In genomic region chr4:86603486-86603885, GRCh38 we compare ENCODE assay signal across 23 cellular contexts. TPM values are rescaled to one million over a fixed set of nuclear protein-coding genes. Genes with fewer than 3 reads are reported as not detected.
"Had no signal": no experiment of that assay in that cellular context is flagged by ENCODE, and none has a peak within 500 bp of the region (broad histone marks: within the 10 kb centered on the region; RNA-seq: fewer than 3 reads in every experiment).

No MANE protein-coding gene starts in this region.

- H3K9me3 Mint-ChIP-seq: naive B cell, nephron, type B pancreatic cell had no signal

- H3K4me2 ChIP-seq: smooth muscle cell had no signal

- ATAC-seq: gastrocnemius medialis; left colon; left ventricle myocardium superior; pancreas; right cardiac atrium; stimulated activated naive CD8-positive, alpha-beta T cell treated with anti-CD3 and anti-CD28 coated beads, Interleukin-15, Interleukin-2, amounts not matched to agents 100 U/mL and 50 U/mL, for 24 hours had no signal

- H3K9me3 ChIP-seq: colonic mucosa, esophagus muscularis mucosa, gastrocnemius medialis, pancreas, suprapubic skin, thyroid gland had no signal

- DNase-seq: colonic mucosa; dermis blood vessel endothelial cell; effector CD4-positive, alpha-beta T cell; gastrocnemius medialis; glutamatergic neuron; immature natural killer cell; left colon; left ventricle myocardium superior; mesendoderm; naive B cell; occipital lobe; pancreas; right cardiac atrium; stimulated activated CD4-positive, alpha-beta T cell treated with anti-CD3 and anti-CD28 coated beads, Interleukin-2, amount 100 ng/mL, for 48 hours; stimulated activated naive CD8-positive, alpha-beta T cell treated with anti-CD3 and anti-CD28 coated beads, Interleukin-15, Interleukin-2, amounts not matched to agents 100 U/mL and 50 U/mL, for 24 hours; thyroid gland had no signal

- H3K36me3 Mint-ChIP-seq: immature natural killer cell, naive B cell had no signal

- H3K27ac ChIP-seq: colonic mucosa, esophagus muscularis mucosa, gastrocnemius medialis, pancreas, suprapubic skin, thyroid gland had no signal

- H3K27ac Mint-ChIP-seq: immature natural killer cell, naive B cell, nephron, type B pancreatic cell had no signal

- H3K4me3 ChIP-seq: colonic mucosa, esophagus muscularis mucosa, gastrocnemius medialis, pancreas, smooth muscle cell, suprapubic skin, thyroid gland had no signal

- H3K36me3 ChIP-seq: colonic mucosa, esophagus muscularis mucosa, gastrocnemius medialis, pancreas, suprapubic skin, thyroid gland had no signal

- H3K27me3 ChIP-seq: colonic mucosa, esophagus muscularis mucosa, gastrocnemius medialis, pancreas, suprapubic skin, thyroid gland had no signal

- H3K4me1 ChIP-seq: colonic mucosa, esophagus muscularis mucosa, gastrocnemius medialis, pancreas had no signal

- H3K4me3 Mint-ChIP-seq: immature natural killer cell, naive B cell, nephron, type B pancreatic cell had no signal

- H3K27me3 Mint-ChIP-seq: naive B cell, progenitor cell of endocrine pancreas, type B pancreatic cell had no signal

- H3K4me1 Mint-ChIP-seq: immature natural killer cell, naive B cell had no signal

- FAIRE-seq: urothelium cell line had no signal

RNA-seq across cellular contexts. Expression of gene PTPN13, which starts 9.4 kb away (rescaled TPM):
- polyA plus RNA-seq: immature natural killer cell had no signal
